1 cellular context compared by ENCODE assay signal in genomic region chr17:30477083-30477757, GRCh38.
TF ChIP-seq lines count a peak whose summit lies in the region.

TSS of gene GOSR1 (plus strand) at chr17:30477408. CDS start at chr17:30477434, 26 bp downstream.

TF ChIP-seq in HepG2, 621 proteins besides CTCF, POLR2A, EP300 and RAD21 (continued from another document and continues in another):
- TF ChIP-seq, protein P1, sequence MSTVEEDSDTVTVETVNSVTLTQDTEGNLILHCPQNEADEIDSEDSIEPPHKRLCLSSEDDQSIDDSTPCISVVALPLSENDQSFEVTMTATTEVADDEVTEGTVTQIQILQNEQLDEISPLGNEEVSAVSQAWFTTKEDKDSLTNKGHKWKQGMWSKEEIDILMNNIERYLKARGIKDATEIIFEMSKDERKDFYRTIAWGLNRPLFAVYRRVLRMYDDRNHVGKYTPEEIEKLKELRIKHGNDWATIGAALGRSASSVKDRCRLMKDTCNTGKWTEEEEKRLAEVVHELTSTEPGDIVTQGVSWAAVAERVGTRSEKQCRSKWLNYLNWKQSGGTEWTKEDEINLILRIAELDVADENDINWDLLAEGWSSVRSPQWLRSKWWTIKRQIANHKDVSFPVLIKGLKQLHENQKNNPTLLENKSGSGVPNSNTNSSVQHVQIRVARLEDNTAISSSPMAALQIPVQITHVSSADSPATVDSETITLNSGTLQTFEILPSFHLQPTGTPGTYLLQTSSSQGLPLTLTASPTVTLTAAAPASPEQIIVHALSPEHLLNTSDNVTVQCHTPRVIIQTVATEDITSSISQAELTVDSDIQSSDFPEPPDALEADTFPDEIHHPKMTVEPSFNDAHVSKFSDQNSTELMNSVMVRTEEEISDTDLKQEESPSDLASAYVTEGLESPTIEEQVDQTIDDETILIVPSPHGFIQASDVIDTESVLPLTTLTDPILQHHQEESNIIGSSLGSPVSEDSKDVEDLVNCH (CRISPR knock-in tag; IDR thresholded peaks at IDR 0.05): no peak
- TF ChIP-seq PTBP1 (IDR thresholded peaks at IDR 0.05; ENCODE audit: low read depth, low read length, poor library complexity, severe bottlenecking): no peak
- TF ChIP-seq ZNF205 (CRISPR knock-in tag; IDR thresholded peaks at IDR 0.05): no peak
- no peak for TF ChIP-seq ZFP36 (IDR thresholded peaks at IDR 0.05; ENCODE audit: borderline replicate concordance, low read depth, low read length, partially characterized antibody)
- TF ChIP-seq ZSCAN5A (CRISPR knock-in tag; IDR thresholded peaks at IDR 0.05; ENCODE audit: borderline replicate concordance): no peak
- TF ChIP-seq XBP1 (CRISPR knock-in tag; IDR thresholded peaks at IDR 0.05): no peak
- peak; percentile 75; the same call in 1 of the 2 replicates for TF ChIP-seq ZNF772 (CRISPR knock-in tag; IDR thresholded peaks at IDR 0.05)
- TF ChIP-seq IRX3 (CRISPR knock-in tag; IDR thresholded peaks at IDR 0.05; ENCODE audit: borderline replicate concordance, low read depth): no peak; the same call in 1 of the 2 replicates
- TF ChIP-seq SOX6 (IDR thresholded peaks at IDR 0.05): no peak
- TF ChIP-seq SOX6 (CRISPR knock-in tag; IDR thresholded peaks at IDR 0.05): peak; percentile 60; the same call in 1 of the 2 replicates
- TF ChIP-seq GTF2F1 (IDR thresholded peaks at IDR 0.05; ENCODE audit: low read length): no peak
- no peak for TF ChIP-seq ZNF354B (CRISPR knock-in tag; IDR thresholded peaks at IDR 0.05)
- no peak; the same call in 1 of the 2 replicates for TF ChIP-seq LCORL (IDR thresholded peaks at IDR 0.05)
- peak; percentile 66; the same call in 1 of the 2 replicates for TF ChIP-seq LCORL (CRISPR knock-in tag; IDR thresholded peaks at IDR 0.05)
- TF ChIP-seq, protein P2, sequence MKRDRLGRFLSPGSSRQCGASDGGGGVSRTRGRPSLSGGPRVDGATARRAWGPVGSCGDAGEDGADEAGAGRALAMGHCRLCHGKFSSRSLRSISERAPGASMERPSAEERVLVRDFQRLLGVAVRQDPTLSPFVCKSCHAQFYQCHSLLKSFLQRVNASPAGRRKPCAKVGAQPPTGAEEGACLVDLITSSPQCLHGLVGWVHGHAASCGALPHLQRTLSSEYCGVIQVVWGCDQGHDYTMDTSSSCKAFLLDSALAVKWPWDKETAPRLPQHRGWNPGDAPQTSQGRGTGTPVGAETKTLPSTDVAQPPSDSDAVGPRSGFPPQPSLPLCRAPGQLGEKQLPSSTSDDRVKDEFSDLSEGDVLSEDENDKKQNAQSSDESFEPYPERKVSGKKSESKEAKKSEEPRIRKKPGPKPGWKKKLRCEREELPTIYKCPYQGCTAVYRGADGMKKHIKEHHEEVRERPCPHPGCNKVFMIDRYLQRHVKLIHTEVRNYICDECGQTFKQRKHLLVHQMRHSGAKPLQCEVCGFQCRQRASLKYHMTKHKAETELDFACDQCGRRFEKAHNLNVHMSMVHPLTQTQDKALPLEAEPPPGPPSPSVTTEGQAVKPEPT (CRISPR knock-in tag; IDR thresholded peaks at IDR 0.05; ENCODE audit: low read depth): no peak
- TF ChIP-seq ZC3H13 (CRISPR knock-in tag; IDR thresholded peaks at IDR 0.05): peak; percentile 97
- TF ChIP-seq HCFC1 (IDR thresholded peaks at IDR 0.05; ENCODE audit: low read depth, low read length): peak; percentile 40
- TF ChIP-seq UBTF (CRISPR knock-in tag; IDR thresholded peaks at IDR 0.05): peak; percentile 97
- TF ChIP-seq, protein P3, sequence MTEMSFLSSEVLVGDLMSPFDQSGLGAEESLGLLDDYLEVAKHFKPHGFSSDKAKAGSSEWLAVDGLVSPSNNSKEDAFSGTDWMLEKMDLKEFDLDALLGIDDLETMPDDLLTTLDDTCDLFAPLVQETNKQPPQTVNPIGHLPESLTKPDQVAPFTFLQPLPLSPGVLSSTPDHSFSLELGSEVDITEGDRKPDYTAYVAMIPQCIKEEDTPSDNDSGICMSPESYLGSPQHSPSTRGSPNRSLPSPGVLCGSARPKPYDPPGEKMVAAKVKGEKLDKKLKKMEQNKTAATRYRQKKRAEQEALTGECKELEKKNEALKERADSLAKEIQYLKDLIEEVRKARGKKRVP (CRISPR knock-in tag; IDR thresholded peaks at IDR 0.05): peak in 1 of 2 experiments; percentile 81; a peak in 2 of 4 replicates
- no peak for TF ChIP-seq NFE2 (CRISPR knock-in tag; IDR thresholded peaks at IDR 0.05)
- TF ChIP-seq HOXA3 (CRISPR knock-in tag; IDR thresholded peaks at IDR 0.05): peak; percentile 98
- peak; percentile 78; the same call in 1 of the 2 replicates for TF ChIP-seq ZBTB44 (CRISPR knock-in tag; IDR thresholded peaks at IDR 0.05)
- peak; percentile 95 for TF ChIP-seq ZNF784 (CRISPR knock-in tag; IDR thresholded peaks at IDR 0.05; ENCODE audit: borderline replicate concordance)
- TF ChIP-seq EZH2 (conservative IDR thresholded peaks at IDR 0.05; ENCODE audit: low read depth, low read length): no peak
- TF ChIP-seq, protein P4, sequence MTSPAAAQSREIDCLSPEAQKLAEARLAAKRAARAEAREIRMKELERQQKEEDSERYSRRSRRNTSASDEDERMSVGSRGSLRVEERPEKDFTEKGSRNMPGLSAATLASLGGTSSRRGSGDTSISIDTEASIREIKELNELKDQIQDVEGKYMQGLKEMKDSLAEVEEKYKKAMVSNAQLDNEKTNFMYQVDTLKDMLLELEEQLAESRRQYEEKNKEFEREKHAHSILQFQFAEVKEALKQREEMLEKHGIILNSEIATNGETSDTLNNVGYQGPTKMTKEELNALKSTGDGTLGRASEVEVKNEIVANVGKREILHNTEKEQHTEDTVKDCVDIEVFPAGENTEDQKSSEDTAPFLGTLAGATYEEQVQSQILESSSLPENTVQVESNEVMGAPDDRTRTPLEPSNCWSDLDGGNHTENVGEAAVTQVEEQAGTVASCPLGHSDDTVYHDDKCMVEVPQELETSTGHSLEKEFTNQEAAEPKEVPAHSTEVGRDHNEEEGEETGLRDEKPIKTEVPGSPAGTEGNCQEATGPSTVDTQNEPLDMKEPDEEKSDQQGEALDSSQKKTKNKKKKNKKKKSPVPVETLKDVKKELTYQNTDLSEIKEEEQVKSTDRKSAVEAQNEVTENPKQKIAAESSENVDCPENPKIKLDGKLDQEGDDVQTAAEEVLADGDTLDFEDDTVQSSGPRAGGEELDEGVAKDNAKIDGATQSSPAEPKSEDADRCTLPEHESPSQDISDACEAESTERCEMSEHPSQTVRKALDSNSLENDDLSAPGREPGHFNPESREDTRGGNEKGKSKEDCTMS (CRISPR knock-in tag; conservative IDR thresholded peaks at IDR 0.05): no peak
- TF ChIP-seq GFI1 (CRISPR knock-in tag; IDR thresholded peaks at IDR 0.05; ENCODE audit: borderline replicate concordance): peak; percentile 46; the same call in 1 of the 2 replicates
- TF ChIP-seq, protein P5, sequence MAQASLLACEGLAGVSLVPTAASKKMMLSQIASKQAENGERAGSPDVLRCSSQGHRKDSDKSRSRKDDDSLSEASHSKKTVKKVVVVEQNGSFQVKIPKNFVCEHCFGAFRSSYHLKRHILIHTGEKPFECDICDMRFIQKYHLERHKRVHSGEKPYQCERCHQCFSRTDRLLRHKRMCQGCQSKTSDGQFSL (CRISPR knock-in tag; IDR thresholded peaks at IDR 0.05): no peak
- TF ChIP-seq ZNF850 (CRISPR knock-in tag; conservative IDR thresholded peaks at IDR 0.05): no peak
- no peak; the same call in 1 of the 2 replicates for TF ChIP-seq DNMT1 (CRISPR knock-in tag; IDR thresholded peaks at IDR 0.05)
- TF ChIP-seq TEF (CRISPR knock-in tag; IDR thresholded peaks at IDR 0.05): no peak
- peak; percentile 81 for TF ChIP-seq RBM39 (IDR thresholded peaks at IDR 0.05; ENCODE audit: low read depth, low read length, poor library complexity, severe bottlenecking)
- TF ChIP-seq ZXDC (CRISPR knock-in tag; IDR thresholded peaks at IDR 0.05): peak; percentile 63
- TF ChIP-seq ZNF234 (CRISPR knock-in tag; conservative IDR thresholded peaks at IDR 0.05): peak; percentile 96; the same call in 1 of the 2 replicates
- peak; percentile 82 for TF ChIP-seq FOXC1 (CRISPR knock-in tag; IDR thresholded peaks at IDR 0.05; ENCODE audit: borderline replicate concordance)
- TF ChIP-seq CC2D1A (CRISPR knock-in tag; IDR thresholded peaks at IDR 0.05): peak; percentile 68; the same call in 1 of the 2 replicates
- peak; percentile 90; the same call in 1 of the 2 replicates for TF ChIP-seq ZNF713 (CRISPR knock-in tag; IDR thresholded peaks at IDR 0.05)
- no peak for TF ChIP-seq PCBP1 (IDR thresholded peaks at IDR 0.05; ENCODE audit: borderline replicate concordance, low read depth, low read length)
- TF ChIP-seq, protein P6, sequence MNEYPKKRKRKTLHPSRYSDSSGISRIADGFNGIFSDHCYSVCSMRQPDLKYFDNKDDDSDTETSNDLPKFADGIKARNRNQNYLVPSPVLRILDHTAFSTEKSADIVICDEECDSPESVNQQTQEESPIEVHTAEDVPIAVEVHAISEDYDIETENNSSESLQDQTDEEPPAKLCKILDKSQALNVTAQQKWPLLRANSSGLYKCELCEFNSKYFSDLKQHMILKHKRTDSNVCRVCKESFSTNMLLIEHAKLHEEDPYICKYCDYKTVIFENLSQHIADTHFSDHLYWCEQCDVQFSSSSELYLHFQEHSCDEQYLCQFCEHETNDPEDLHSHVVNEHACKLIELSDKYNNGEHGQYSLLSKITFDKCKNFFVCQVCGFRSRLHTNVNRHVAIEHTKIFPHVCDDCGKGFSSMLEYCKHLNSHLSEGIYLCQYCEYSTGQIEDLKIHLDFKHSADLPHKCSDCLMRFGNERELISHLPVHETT (CRISPR knock-in tag; conservative IDR thresholded peaks at IDR 0.05): peak; percentile 81
- TF ChIP-seq ZBTB7A (CRISPR knock-in tag; IDR thresholded peaks at IDR 0.05): no peak
- 0 out of 2 replicates have a peak, but pooled peaks have one; percentile 30 for TF ChIP-seq EED (CRISPR knock-in tag; IDR thresholded peaks at IDR 0.05)
- TF ChIP-seq ZNF451 (CRISPR knock-in tag; IDR thresholded peaks at IDR 0.05): 0 out of 2 replicates have a peak, but pooled peaks have one; percentile 65
- peak; percentile 89 for TF ChIP-seq TARDBP (CRISPR knock-in tag; IDR thresholded peaks at IDR 0.05)
- TF ChIP-seq KLF11 (CRISPR knock-in tag; IDR thresholded peaks at IDR 0.05): peak; percentile 92; the same call in 1 of the 2 replicates
